2 cellular contexts compared by ENCODE assay signal in the genomic region with DNA sequence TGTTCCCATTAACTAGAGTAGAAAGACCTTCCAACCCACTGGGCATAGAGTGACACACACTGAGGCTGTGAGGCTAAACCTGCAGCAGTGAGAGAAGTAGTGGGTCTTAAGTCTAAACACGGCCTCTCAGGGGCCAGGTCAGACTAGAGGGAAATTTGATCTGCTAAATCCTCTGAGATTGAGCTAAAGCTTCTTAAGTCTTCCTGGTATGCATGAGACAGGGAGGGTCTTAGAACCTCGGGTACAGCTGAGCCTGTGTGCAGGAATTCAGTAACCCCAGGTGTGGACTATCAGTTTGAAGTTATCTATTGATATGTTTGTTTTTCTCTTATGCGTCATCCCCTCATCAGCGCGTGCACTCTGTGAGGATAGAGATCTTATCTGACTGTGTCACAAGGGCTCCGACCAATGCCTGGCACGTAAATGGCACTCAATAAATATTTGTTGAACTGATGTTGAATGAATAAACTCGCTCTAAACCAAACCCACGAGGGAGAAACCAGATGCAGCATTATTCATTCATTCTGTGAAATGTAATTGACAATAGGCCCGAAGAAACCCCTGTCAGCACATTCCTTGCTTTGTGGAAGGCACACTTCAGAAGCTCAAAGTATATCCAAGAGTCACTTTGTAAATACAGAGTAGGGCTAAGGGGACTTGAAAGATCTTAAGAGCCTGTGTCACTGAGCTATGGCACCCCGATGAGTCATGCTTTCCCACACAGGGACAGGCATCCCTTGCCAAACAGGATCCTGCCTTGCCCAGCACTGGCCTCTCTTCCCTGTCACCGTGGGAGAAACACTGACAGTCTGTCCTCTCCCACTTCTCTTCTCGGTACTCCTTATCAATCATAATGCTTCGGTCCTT.
TF ChIP-seq lines count a peak whose summit lies in the region.

No MANE protein-coding gene starts in this region.

TF ChIP-seq in K562, 482 proteins besides CTCF, POLR2A, EP300 and RAD21 (continues in another document):
- TF ChIP-seq ZNF76 (CRISPR knock-in tag; IDR thresholded peaks at IDR 0.05; ENCODE audit: borderline replicate concordance) (no peak), ZNF75A (CRISPR knock-in tag; IDR thresholded peaks at IDR 0.05) (peak; percentile 75), DPF2 (IDR thresholded peaks at IDR 0.05) (peak; percentile 70; the same call in 1 of the 2 replicates), ZNF316 (IDR thresholded peaks at IDR 0.05) (peak; percentile 72), BACH1 (tag; IDR thresholded peaks at IDR 0.05) (peak; percentile 46; the same call in 1 of the 2 replicates), CTBP1 (IDR thresholded peaks at IDR 0.05; ENCODE audit: borderline replicate concordance) (peak; percentile 22; the same call in 1 of the 2 replicates), CEBPB (tag; IDR thresholded peaks at IDR 0.05) (no peak), ZNF217 (CRISPR knock-in tag; IDR thresholded peaks at IDR 0.05) (no peak), HNRNPK (IDR thresholded peaks at IDR 0.05; ENCODE audit: low read depth, low read length, poor library complexity, severe bottlenecking) (no peak), FOS (IDR thresholded peaks at IDR 0.05; ENCODE audit: extremely low read depth, insufficient read length) (peak; percentile 53), ARID1B (IDR thresholded peaks at IDR 0.05) (0 out of 2 replicates have a peak, but pooled peaks have one; percentile 37), EP400 (IDR thresholded peaks at IDR 0.05) (no peak), NFE2 (IDR thresholded peaks at IDR 0.05; ENCODE audit: low read depth) (0 out of 2 replicates have a peak, but pooled peaks have one; percentile 20), NR3C1 (CRISPR knock-in tag; IDR thresholded peaks at IDR 0.05) (no peak), MAFK (IDR thresholded peaks at IDR 0.05; ENCODE audit: low read length) (0 out of 2 replicates have a peak, but pooled peaks have one; percentile 39), NRF1 (conservative IDR thresholded peaks at IDR 0.05 in 1 of 2, IDR thresholded peaks at IDR 0.05 in 1 of 2) (no peak), COPS2 (conservative IDR thresholded peaks at IDR 0.05) (no peak), SMARCE1 (IDR thresholded peaks at IDR 0.05) (0 out of 2 replicates have a peak, but pooled peaks have one; percentile 54), RBM14 (IDR thresholded peaks at IDR 0.05; ENCODE audit: borderline replicate concordance, insufficient read depth, low read depth, low read length) (no peak), TAF15 (IDR thresholded peaks at IDR 0.05; ENCODE audit: low read depth, low read length) (no peak), ZNF780A (CRISPR knock-in tag; IDR thresholded peaks at IDR 0.05) (no peak), MCM3 (IDR thresholded peaks at IDR 0.05) (no peak), FOSL1 (tag; conservative IDR thresholded peaks at IDR 0.05) (peak; percentile 85), KLF16 (IDR thresholded peaks at IDR 0.05) (no peak), RCOR1 (IDR thresholded peaks at IDR 0.05; ENCODE audit: borderline replicate concordance in 1 of 2, low read depth in 2 of 2, low read length in 2 of 2) (peak in 1 of 2 experiments; percentile 32; a peak in 1 of 4 replicates), NR2C2 (CRISPR knock-in tag; IDR thresholded peaks at IDR 0.05) (no peak), NR2C2 (tag; IDR thresholded peaks at IDR 0.05) (no peak)
- TF ChIP-seq, protein P1, sequence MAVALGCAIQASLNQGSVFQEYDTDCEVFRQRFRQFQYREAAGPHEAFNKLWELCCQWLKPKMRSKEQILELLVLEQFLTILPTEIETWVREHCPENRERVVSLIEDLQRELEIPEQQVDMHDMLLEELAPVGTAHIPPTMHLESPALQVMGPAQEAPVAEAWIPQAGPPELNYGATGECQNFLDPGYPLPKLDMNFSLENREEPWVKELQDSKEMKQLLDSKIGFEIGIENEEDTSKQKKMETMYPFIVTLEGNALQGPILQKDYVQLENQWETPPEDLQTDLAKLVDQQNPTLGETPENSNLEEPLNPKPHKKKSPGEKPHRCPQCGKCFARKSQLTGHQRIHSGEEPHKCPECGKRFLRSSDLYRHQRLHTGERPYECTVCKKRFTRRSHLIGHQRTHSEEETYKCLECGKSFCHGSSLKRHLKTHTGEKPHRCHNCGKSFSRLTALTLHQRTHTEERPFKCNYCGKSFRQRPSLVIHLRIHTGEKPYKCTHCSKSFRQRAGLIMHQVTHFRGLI (CRISPR knock-in tag; IDR thresholded peaks at IDR 0.05): no peak
- TF ChIP-seq, protein P2, sequence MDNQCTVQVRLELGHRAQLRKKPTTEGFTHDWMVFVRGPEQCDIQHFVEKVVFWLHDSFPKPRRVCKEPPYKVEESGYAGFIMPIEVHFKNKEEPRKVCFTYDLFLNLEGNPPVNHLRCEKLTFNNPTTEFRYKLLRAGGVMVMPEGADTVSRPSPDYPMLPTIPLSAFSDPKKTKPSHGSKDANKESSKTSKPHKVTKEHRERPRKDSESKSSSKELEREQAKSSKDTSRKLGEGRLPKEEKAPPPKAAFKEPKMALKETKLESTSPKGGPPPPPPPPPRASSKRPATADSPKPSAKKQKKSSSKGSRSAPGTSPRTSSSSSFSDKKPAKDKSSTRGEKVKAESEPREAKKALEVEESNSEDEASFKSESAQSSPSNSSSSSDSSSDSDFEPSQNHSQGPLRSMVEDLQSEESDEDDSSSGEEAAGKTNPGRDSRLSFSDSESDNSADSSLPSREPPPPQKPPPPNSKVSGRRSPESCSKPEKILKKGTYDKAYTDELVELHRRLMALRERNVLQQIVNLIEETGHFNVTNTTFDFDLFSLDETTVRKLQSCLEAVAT (IDR thresholded peaks at IDR 0.05): no peak
- TF ChIP-seq, protein P3, sequence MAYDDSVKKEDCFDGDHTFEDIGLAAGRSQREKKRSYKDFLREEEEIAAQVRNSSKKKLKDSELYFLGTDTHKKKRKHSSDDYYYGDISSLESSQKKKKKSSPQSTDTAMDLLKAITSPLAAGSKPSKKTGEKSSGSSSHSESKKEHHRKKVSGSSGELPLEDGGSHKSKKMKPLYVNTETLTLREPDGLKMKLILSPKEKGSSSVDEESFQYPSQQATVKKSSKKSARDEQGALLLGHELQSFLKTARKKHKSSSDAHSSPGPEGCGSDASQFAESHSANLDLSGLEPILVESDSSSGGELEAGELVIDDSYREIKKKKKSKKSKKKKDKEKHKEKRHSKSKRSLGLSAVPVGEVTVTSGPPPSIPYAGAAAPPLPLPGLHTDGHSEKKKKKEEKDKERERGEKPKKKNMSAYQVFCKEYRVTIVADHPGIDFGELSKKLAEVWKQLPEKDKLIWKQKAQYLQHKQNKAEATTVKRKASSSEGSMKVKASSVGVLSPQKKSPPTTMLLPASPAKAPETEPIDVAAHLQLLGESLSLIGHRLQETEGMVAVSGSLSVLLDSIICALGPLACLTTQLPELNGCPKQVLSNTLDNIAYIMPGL (CRISPR knock-in tag; IDR thresholded peaks at IDR 0.05): no peak

TF ChIP-seq in HepG2, 621 proteins besides CTCF, POLR2A, EP300 and RAD21 (continues in another document):
- TF ChIP-seq ZSCAN22 (CRISPR knock-in tag; IDR thresholded peaks at IDR 0.05) (0 out of 2 replicates have a peak, but pooled peaks have one; percentile 27), ZNF776 (CRISPR knock-in tag; IDR thresholded peaks at IDR 0.05) (no peak), GFI1 (CRISPR knock-in tag; IDR thresholded peaks at IDR 0.05; ENCODE audit: borderline replicate concordance) (no peak), ZNF543 (CRISPR knock-in tag; IDR thresholded peaks at IDR 0.05) (no peak), ZBTB8A (CRISPR knock-in tag; IDR thresholded peaks at IDR 0.05; ENCODE audit: borderline replicate concordance, low read depth) (no peak), HOXA7 (CRISPR knock-in tag; IDR thresholded peaks at IDR 0.05) (no peak), ZSCAN9 (CRISPR knock-in tag; IDR thresholded peaks at IDR 0.05; ENCODE audit: borderline replicate concordance) (0 out of 2 replicates have a peak, but pooled peaks have one; percentile 28), MTF2 (CRISPR knock-in tag; IDR thresholded peaks at IDR 0.05; ENCODE audit: borderline replicate concordance) (no peak), ZNF674 (CRISPR knock-in tag; IDR thresholded peaks at IDR 0.05; ENCODE audit: low read depth) (no peak), RXRB (CRISPR knock-in tag; IDR thresholded peaks at IDR 0.05; ENCODE audit: borderline replicate concordance) (0 out of 2 replicates have a peak, but pooled peaks have one; percentile 39), DR1 (CRISPR knock-in tag; IDR thresholded peaks at IDR 0.05) (no peak), ZNF225 (CRISPR knock-in tag; IDR thresholded peaks at IDR 0.05) (no peak), SRSF9 (IDR thresholded peaks at IDR 0.05; ENCODE audit: borderline replicate concordance, insufficient read depth, low read depth, low read length, poor library complexity, severe bottlenecking) (no peak), RELA (CRISPR knock-in tag; IDR thresholded peaks at IDR 0.05) (no peak), ZNF329 (CRISPR knock-in tag; IDR thresholded peaks at IDR 0.05; ENCODE audit: low read depth) (0 out of 2 replicates have a peak, but pooled peaks have one; percentile 61), TEAD2 (CRISPR knock-in tag; IDR thresholded peaks at IDR 0.05) (no peak), KDM6A (CRISPR knock-in tag; IDR thresholded peaks at IDR 0.05; ENCODE audit: low read depth) (no peak), TARDBP (CRISPR knock-in tag; IDR thresholded peaks at IDR 0.05) (0 out of 2 replicates have a peak, but pooled peaks have one; percentile 30), CHCHD3 (CRISPR knock-in tag; IDR thresholded peaks at IDR 0.05) (no peak), ZNF607 (CRISPR knock-in tag; IDR thresholded peaks at IDR 0.05; ENCODE audit: borderline replicate concordance) (no peak), ZNF570 (CRISPR knock-in tag; IDR thresholded peaks at IDR 0.05; ENCODE audit: borderline replicate concordance) (no peak), CBX1 (IDR thresholded peaks at IDR 0.05; ENCODE audit: low read depth) (no peak), JDP2 (CRISPR knock-in tag; IDR thresholded peaks at IDR 0.05; ENCODE audit: borderline replicate concordance) (no peak), THAP11 (CRISPR knock-in tag; IDR thresholded peaks at IDR 0.05) (peak; percentile 62), ZNF816 (CRISPR knock-in tag; IDR thresholded peaks at IDR 0.05; ENCODE audit: borderline replicate concordance) (no peak), ZNF34 (CRISPR knock-in tag; IDR thresholded peaks at IDR 0.05; ENCODE audit: borderline replicate concordance) (no peak), CBFB (CRISPR knock-in tag; IDR thresholded peaks at IDR 0.05) (no peak), NPAS2 (CRISPR knock-in tag; IDR thresholded peaks at IDR 0.05; ENCODE audit: borderline replicate concordance) (no peak), FOXA1 (IDR thresholded peaks at IDR 0.05) (no peak), FOXA1 (CRISPR knock-in tag; IDR thresholded peaks at IDR 0.05) (peak; percentile 72), ZNF235 (CRISPR knock-in tag; IDR thresholded peaks at IDR 0.05; ENCODE audit: borderline replicate concordance) (no peak), RXRA (CRISPR knock-in tag; IDR thresholded peaks at IDR 0.05) (no peak), ZFP36L2 (CRISPR knock-in tag; IDR thresholded peaks at IDR 0.05) (no peak), BCL6 (CRISPR knock-in tag; IDR thresholded peaks at IDR 0.05) (peak; percentile 46), NCOR1 (IDR thresholded peaks at IDR 0.05; ENCODE audit: borderline replicate concordance, low read length) (no peak), ZNF724P (CRISPR knock-in tag; IDR thresholded peaks at IDR 0.05; ENCODE audit: borderline replicate concordance) (no peak), ZNF343 (CRISPR knock-in tag; IDR thresholded peaks at IDR 0.05) (no peak), FLYWCH1 (CRISPR knock-in tag; IDR thresholded peaks at IDR 0.05) (no peak)
- TF ChIP-seq, protein P4, sequence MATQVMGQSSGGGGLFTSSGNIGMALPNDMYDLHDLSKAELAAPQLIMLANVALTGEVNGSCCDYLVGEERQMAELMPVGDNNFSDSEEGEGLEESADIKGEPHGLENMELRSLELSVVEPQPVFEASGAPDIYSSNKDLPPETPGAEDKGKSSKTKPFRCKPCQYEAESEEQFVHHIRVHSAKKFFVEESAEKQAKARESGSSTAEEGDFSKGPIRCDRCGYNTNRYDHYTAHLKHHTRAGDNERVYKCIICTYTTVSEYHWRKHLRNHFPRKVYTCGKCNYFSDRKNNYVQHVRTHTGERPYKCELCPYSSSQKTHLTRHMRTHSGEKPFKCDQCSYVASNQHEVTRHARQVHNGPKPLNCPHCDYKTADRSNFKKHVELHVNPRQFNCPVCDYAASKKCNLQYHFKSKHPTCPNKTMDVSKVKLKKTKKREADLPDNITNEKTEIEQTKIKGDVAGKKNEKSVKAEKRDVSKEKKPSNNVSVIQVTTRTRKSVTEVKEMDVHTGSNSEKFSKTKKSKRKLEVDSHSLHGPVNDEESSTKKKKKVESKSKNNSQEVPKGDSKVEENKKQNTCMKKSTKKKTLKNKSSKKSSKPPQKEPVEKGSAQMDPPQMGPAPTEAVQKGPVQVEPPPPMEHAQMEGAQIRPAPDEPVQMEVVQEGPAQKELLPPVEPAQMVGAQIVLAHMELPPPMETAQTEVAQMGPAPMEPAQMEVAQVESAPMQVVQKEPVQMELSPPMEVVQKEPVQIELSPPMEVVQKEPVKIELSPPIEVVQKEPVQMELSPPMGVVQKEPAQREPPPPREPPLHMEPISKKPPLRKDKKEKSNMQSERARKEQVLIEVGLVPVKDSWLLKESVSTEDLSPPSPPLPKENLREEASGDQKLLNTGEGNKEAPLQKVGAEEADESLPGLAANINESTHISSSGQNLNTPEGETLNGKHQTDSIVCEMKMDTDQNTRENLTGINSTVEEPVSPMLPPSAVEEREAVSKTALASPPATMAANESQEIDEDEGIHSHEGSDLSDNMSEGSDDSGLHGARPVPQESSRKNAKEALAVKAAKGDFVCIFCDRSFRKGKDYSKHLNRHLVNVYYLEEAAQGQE (IDR thresholded peaks at IDR 0.05; ENCODE audit: borderline replicate concordance in 1 of 2, low read depth in 1 of 2, low read length in 2 of 2): no peak
- TF ChIP-seq, protein P5, sequence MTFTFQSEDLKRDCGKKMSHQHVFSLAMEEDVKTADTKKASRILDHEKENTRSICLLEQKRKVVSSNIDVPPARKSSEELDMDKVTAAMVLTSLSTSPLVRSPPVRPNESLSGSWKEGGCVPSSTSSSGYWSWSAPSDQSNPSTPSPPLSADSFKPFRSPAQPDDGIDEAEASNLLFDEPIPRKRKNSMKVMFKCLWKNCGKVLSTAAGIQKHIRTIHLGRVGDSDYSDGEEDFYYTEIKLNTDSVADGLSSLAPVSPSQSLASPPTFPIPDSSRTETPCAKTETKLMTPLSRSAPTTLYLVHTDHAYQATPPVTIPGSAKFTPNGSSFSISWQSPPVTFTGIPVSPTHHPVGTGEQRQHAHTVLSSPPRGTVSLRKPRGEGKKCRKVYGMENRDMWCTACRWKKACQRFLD (CRISPR knock-in tag; IDR thresholded peaks at IDR 0.05; ENCODE audit: borderline replicate concordance): no peak
- TF ChIP-seq, protein P6, sequence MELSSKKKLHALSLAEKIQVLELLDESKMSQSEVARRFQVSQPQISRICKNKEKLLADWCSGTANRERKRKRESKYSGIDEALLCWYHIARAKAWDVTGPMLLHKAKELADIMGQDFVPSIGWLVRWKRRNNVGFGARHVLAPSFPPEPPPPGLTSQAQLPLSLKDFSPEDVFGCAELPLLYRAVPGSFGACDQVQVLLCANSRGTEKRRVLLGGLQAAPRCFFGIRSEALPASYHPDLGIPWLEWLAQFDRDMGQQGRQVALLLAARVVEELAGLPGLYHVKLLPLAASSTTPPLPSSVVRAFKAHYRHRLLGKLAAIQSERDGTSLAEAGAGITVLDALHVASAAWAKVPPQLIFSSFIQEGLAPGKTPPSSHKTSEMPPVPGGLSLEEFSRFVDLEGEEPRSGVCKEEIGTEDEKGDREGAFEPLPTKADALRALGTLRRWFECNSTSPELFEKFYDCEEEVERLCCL (CRISPR knock-in tag; IDR thresholded peaks at IDR 0.05; ENCODE audit: borderline replicate concordance): no peak
- TF ChIP-seq, protein P7, sequence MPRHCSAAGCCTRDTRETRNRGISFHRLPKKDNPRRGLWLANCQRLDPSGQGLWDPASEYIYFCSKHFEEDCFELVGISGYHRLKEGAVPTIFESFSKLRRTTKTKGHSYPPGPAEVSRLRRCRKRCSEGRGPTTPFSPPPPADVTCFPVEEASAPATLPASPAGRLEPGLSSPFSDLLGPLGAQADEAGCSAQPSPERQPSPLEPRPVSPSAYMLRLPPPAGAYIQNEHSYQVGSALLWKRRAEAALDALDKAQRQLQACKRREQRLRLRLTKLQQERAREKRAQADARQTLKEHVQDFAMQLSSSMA (CRISPR knock-in tag; IDR thresholded peaks at IDR 0.05): no peak
